ENCODE assay signal across 1 cellular context in the genomic region with DNA sequence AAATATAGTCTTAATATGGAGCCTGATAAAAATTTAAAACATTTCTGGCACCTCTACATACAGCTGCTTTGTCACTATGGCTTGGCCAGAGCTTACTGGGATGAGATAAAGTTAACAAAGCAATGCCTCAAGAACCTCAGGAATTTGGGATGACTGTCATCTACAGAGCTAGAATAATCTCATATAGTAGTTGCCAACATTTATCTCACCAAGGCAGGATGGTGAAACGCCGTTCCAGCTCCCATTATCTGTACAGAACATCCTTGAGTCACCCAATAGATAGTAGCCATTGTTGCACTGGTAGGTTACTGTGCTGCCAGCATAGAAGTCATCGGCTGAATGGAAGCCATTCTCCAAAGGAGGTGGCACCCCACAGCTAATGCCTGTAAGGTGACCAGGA.
TF ChIP-seq lines count a peak whose summit lies in the region.

No MANE protein-coding gene starts in this region.

TF ChIP-seq in K562, 482 proteins besides CTCF, POLR2A, EP300 and RAD21 (continued from another document):
- TF ChIP-seq ZNF764 (CRISPR knock-in tag; IDR thresholded peaks at IDR 0.05; ENCODE audit: low read depth) = no peak
- TF ChIP-seq ERF (CRISPR knock-in tag; IDR thresholded peaks at IDR 0.05) = no peak
- no peak for TF ChIP-seq ILF3 (IDR thresholded peaks at IDR 0.05; ENCODE audit: borderline replicate concordance)
- peak in 1 of 2 experiments; percentile 67; a peak in 2 of 4 replicates for TF ChIP-seq RCOR1 (IDR thresholded peaks at IDR 0.05; ENCODE audit: borderline replicate concordance in 1 of 2, low read depth in 2 of 2, low read length in 2 of 2)
- TF ChIP-seq GTF2A2 (tag; IDR thresholded peaks at IDR 0.05) = no peak
- no peak for TF ChIP-seq ZNF75A (CRISPR knock-in tag; IDR thresholded peaks at IDR 0.05)
- TF ChIP-seq ZNF740 (CRISPR knock-in tag; IDR thresholded peaks at IDR 0.05) = no peak
- no peak for TF ChIP-seq ZNF740 (tag; IDR thresholded peaks at IDR 0.05)
- TF ChIP-seq, protein P1, sequence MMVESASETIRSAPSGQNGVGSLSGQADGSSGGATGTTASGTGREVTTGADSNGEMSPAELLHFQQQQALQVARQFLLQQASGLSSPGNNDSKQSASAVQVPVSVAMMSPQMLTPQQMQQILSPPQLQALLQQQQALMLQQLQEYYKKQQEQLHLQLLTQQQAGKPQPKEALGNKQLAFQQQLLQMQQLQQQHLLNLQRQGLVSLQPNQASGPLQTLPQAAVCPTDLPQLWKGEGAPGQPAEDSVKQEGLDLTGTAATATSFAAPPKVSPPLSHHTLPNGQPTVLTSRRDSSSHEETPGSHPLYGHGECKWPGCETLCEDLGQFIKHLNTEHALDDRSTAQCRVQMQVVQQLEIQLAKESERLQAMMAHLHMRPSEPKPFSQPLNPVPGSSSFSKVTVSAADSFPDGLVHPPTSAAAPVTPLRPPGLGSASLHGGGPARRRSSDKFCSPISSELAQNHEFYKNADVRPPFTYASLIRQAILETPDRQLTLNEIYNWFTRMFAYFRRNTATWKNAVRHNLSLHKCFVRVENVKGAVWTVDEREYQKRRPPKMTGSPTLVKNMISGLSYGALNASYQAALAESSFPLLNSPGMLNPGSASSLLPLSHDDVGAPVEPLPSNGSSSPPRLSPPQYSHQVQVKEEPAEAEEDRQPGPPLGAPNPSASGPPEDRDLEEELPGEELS (CRISPR knock-in tag; IDR thresholded peaks at IDR 0.05; ENCODE audit: borderline replicate concordance) = no peak
- TF ChIP-seq CHCHD3 (CRISPR knock-in tag; IDR thresholded peaks at IDR 0.05) = no peak
- TF ChIP-seq NR3C1 (CRISPR knock-in tag; IDR thresholded peaks at IDR 0.05) = no peak
- TF ChIP-seq SMC3 (conservative IDR thresholded peaks at IDR 0.05; ENCODE audit: insufficient read depth, low read depth, low read length) = no peak
- TF ChIP-seq E2F4 (CRISPR knock-in tag; IDR thresholded peaks at IDR 0.05; ENCODE audit: low read depth) = no peak
- TF ChIP-seq MEIS2 (IDR thresholded peaks at IDR 0.05; ENCODE audit: partially characterized antibody) = no peak
- TF ChIP-seq NCOR1 (IDR thresholded peaks at IDR 0.05) = peak; percentile 67
- no peak for TF ChIP-seq DDX20 (tag; IDR thresholded peaks at IDR 0.05; ENCODE audit: low read depth)
- no peak for TF ChIP-seq ZNF212 (CRISPR knock-in tag; IDR thresholded peaks at IDR 0.05)
- no peak for TF ChIP-seq HDAC2 (IDR thresholded peaks at IDR 0.05)
- no peak for TF ChIP-seq ZNF76 (CRISPR knock-in tag; IDR thresholded peaks at IDR 0.05; ENCODE audit: borderline replicate concordance)
- TF ChIP-seq RFX7 (CRISPR knock-in tag; IDR thresholded peaks at IDR 0.05) = no peak
- no peak for TF ChIP-seq NFRKB (IDR thresholded peaks at IDR 0.05; ENCODE audit: low read depth)
- no peak for TF ChIP-seq ZBTB1 (CRISPR knock-in tag; IDR thresholded peaks at IDR 0.05; ENCODE audit: borderline replicate concordance, low read depth)
- no peak for TF ChIP-seq PHF8 (IDR thresholded peaks at IDR 0.05; ENCODE audit: borderline replicate concordance, low read length)
- no peak for TF ChIP-seq CBX3 (IDR thresholded peaks at IDR 0.05; ENCODE audit: borderline replicate concordance in 1 of 2, low read length in 2 of 2)
- TF ChIP-seq FIP1L1 (IDR thresholded peaks at IDR 0.05; ENCODE audit: low read depth, low read length, poor library complexity, severe bottlenecking) = no peak
- TF ChIP-seq ZNF133 (CRISPR knock-in tag; IDR thresholded peaks at IDR 0.05) = no peak
- TF ChIP-seq RUNX1 (IDR thresholded peaks at IDR 0.05; ENCODE audit: low read depth) = no peak
- TF ChIP-seq FOXM1 (IDR thresholded peaks at IDR 0.05; ENCODE audit: low read depth) = peak; percentile 69; the same call in 1 of the 2 replicates
- no peak for TF ChIP-seq FOXM1 (CRISPR knock-in tag; IDR thresholded peaks at IDR 0.05; ENCODE audit: low read depth)
- TF ChIP-seq PHF21A (IDR thresholded peaks at IDR 0.05; ENCODE audit: borderline replicate concordance, low read depth) = no peak
- TF ChIP-seq CXXC5 (CRISPR knock-in tag; IDR thresholded peaks at IDR 0.05) = no peak
- TF ChIP-seq NEUROD1 (IDR thresholded peaks at IDR 0.05; ENCODE audit: borderline replicate concordance, low read depth, low read length, partially characterized antibody) = no peak
- TF ChIP-seq HDAC6 (IDR thresholded peaks at IDR 0.05; ENCODE audit: low read depth, low read length) = no peak
- no peak for TF ChIP-seq E2F8 (IDR thresholded peaks at IDR 0.05; ENCODE audit: low read depth, partially characterized antibody)
- TF ChIP-seq SMAD3 (CRISPR knock-in tag; conservative IDR thresholded peaks at IDR 0.05) = no peak
- TF ChIP-seq PHB (CRISPR knock-in tag; IDR thresholded peaks at IDR 0.05) = no peak
- no peak for TF ChIP-seq ZBTB7A (IDR thresholded peaks at IDR 0.05; ENCODE audit: borderline replicate concordance, control insufficient read depth, low read depth, low read length)
TF ChIP-seq in K562: peak in this region for 33.
